28 cellular contexts compared by ENCODE assay signal in genomic region chr2:51441786-51442185, GRCh38.
"Had no signal": no experiment of that assay in that cellular context is flagged by ENCODE, and none has a peak within 500 bp of the region (broad histone marks: within the 10 kb centered on the region; RNA-seq: fewer than 3 reads in every experiment).

No MANE protein-coding gene starts in this region.

- H3K4me1 Mint-ChIP-seq: activated CD4-positive, alpha-beta T cell treated with anti-CD3 and anti-CD28 coated beads, Interleukin-2, amount 10 ng/mL, durations not matched to agents 24 days and 14 days; activated naive CD8-positive, alpha-beta T cell treated with anti-CD3 and anti-CD28 coated beads, Interleukin-2, amount 10 ng/mL, durations not matched to agents 7 days and 5 days; activated T-helper 17 cell treated with anti-CD3 and anti-CD28 coated beads, Interleukin-2, amount 50 U/mL, for 72 hours had no signal

- H3K4me3 Mint-ChIP-seq: activated CD4-positive, alpha-beta T cell treated with anti-CD3 and anti-CD28 coated beads, Interleukin-2, amount 10 ng/mL, durations not matched to agents 24 days and 14 days; activated CD8-positive, alpha-beta T cell treated with anti-CD3 and anti-CD28 coated beads for 36 hours; activated naive CD8-positive, alpha-beta T cell treated with anti-CD3 and anti-CD28 coated beads, Interleukin-2, amount 10 ng/mL, durations not matched to agents 7 days and 5 days; activated T-cell treated with anti-CD3 and anti-CD28 coated beads, Interleukin-2, amount 50 U/mL, for 72 hours; activated T-helper 17 cell treated with anti-CD3 and anti-CD28 coated beads, Interleukin-2, amount 50 U/mL, for 72 hours had no signal

- H3K27ac ChIP-seq: ascending aorta, body of pancreas, breast epithelium had no signal

- DNase-seq: activated CD4-positive, alpha-beta T cell treated with anti-CD3 and anti-CD28 coated beads, Interleukin-2, amount 10 ng/mL, durations not matched to agents 24 days and 14 days; activated CD4-positive, alpha-beta T cell treated with anti-CD3 and anti-CD28 coated beads, Interleukin-2, amount 50 U/mL, for 4 hours; activated CD8-positive, alpha-beta T cell treated with anti-CD3 and anti-CD28 coated beads for 36 hours; activated effector memory CD4-positive, alpha-beta T cell treated with anti-CD3 and anti-CD28 coated beads, Interleukin-2, amount 50 U/mL, for 16 hours; activated naive CD4-positive, alpha-beta T cell; activated naive CD4-positive, alpha-beta T cell treated with anti-CD3 and anti-CD28 coated beads, Interleukin-2, amount 50 U/mL, for 16 hours; activated naive CD8-positive, alpha-beta T cell treated with anti-CD3 and anti-CD28 coated beads, Interleukin-2, amount 10 ng/mL, durations not matched to agents 7 days and 5 days; activated T-cell treated with anti-CD3 and anti-CD28 coated beads, Interleukin-2, amount 50 U/mL, for 1 hour; activated T-cell treated with anti-CD3 and anti-CD28 coated beads, Interleukin-2, amount 50 U/mL, for 72 hours; amygdala; body of pancreas; NCI-H1105; NCI-H1417 treated with DMSO at 0.1 percent for 48 hours; NCI-H187 treated with DMSO at 0.1 percent for 48 hours; NCI-H2081; NCI-H2171 treated with DMSO at 0.1 percent for 48 hours; NCI-H2227 treated with DMSO at 0.1 percent for 48 hours; NCI-H446; NCI-H510A treated with DMSO at 0.1 percent for 48 hours; NCI-H526 treated with DMSO at 0.1 percent for 48 hours; NCI-H774; Right ventricle myocardium superior; SW 1271; T-helper 1 cell; T1000 had no signal

- H3K4me1 ChIP-seq: ascending aorta, body of pancreas, breast epithelium had no signal

- H3K36me3 Mint-ChIP-seq: activated naive CD8-positive, alpha-beta T cell treated with anti-CD3 and anti-CD28 coated beads, Interleukin-2, amount 10 ng/mL, durations not matched to agents 7 days and 5 days had no signal

- H3K36me3 ChIP-seq: ascending aorta, breast epithelium had no signal

- H3K27me3 Mint-ChIP-seq: activated CD4-positive, alpha-beta T cell treated with anti-CD3 and anti-CD28 coated beads, Interleukin-2, amount 10 ng/mL, durations not matched to agents 24 days and 14 days; activated CD8-positive, alpha-beta T cell treated with anti-CD3 and anti-CD28 coated beads for 36 hours; activated naive CD8-positive, alpha-beta T cell treated with anti-CD3 and anti-CD28 coated beads, Interleukin-2, amount 10 ng/mL, durations not matched to agents 7 days and 5 days; activated T-helper 17 cell treated with anti-CD3 and anti-CD28 coated beads, Interleukin-2, amount 50 U/mL, for 72 hours had no signal

- ATAC-seq: activated CD8-positive, alpha-beta T cell treated with anti-CD3 and anti-CD28 coated beads for 36 hours; activated T-cell treated with anti-CD3 and anti-CD28 coated beads, Interleukin-2, amount 50 U/mL, for 72 hours; activated T-helper 17 cell treated with anti-CD3 and anti-CD28 coated beads, Interleukin-2, amount 50 U/mL, for 72 hours; body of pancreas had no signal

- H3K27ac Mint-ChIP-seq: activated CD4-positive, alpha-beta T cell treated with anti-CD3 and anti-CD28 coated beads, Interleukin-2, amount 10 ng/mL, durations not matched to agents 24 days and 14 days; activated CD8-positive, alpha-beta T cell treated with anti-CD3 and anti-CD28 coated beads for 36 hours; activated naive CD8-positive, alpha-beta T cell treated with anti-CD3 and anti-CD28 coated beads, Interleukin-2, amount 10 ng/mL, durations not matched to agents 7 days and 5 days; activated T-cell treated with anti-CD3 and anti-CD28 coated beads, Interleukin-2, amount 50 U/mL, for 72 hours; activated T-helper 17 cell treated with anti-CD3 and anti-CD28 coated beads, Interleukin-2, amount 50 U/mL, for 72 hours had no signal

- H3K27me3 ChIP-seq: ascending aorta, body of pancreas, breast epithelium had no signal

- H3K9me3 Mint-ChIP-seq: activated T-helper 17 cell treated with anti-CD3 and anti-CD28 coated beads, Interleukin-2, amount 50 U/mL, for 72 hours had no signal

- H3K9me3 ChIP-seq: ascending aorta, body of pancreas, breast epithelium had no signal

- H3K4me3 ChIP-seq: ascending aorta, body of pancreas, breast epithelium had no signal
